Comparison of ENCODE assay signal across 9 cellular contexts in the genomic region with DNA sequence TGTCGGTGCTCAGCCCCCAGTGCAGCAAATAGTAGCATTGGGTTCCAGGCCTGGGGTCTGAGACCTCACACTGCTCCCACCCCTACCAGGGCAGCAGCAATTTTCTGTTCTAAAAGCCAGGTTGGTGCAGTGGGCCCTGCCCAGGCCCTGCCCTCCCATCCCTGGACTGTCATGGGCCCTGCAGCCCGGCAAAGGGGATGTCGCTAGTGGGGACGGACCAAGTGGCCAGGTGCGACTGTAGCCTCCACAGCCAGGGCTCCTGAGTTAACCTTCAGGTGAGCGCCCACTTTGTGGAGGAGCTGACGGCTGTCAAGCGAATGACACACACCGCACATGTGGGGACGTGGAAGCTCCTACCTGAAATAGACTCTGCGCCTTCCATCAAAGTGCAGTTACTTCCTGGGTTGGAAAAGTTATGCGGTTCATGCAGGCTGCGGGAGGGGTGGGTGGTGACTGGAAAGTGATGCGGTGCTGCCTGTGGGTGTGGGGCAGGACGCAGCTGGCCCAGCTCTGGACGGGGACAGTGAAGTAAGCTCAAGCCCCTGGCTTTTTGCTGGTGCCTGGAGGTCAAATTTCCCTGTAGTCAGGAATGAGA. TPM values are rescaled to one million over a fixed set of nuclear protein-coding genes. Genes with fewer than 3 reads are reported as not detected.
DNase-seq lines count a peak whose midpoint lies in the region; ATAC-seq, FAIRE-seq and TF ChIP-seq lines count a peak whose summit lies in the region.
"Had no signal": no experiment of that assay in that cellular context is flagged by ENCODE, and none has a peak within 500 bp of the region (broad histone marks: within the 10 kb centered on the region; RNA-seq: fewer than 3 reads in every experiment).

No MANE protein-coding gene starts in this region.

- no peaks in the 10 kb centered on the region for H3K9me3 Mint-ChIP-seq in MCF 10A (ENCODE audit: unreplicated experiment)

- intact Hi-C loops in MCF 10A (cut with micrococcal nuclease): loop anchor here (1.0 kb wide), 1 partner anchor 26 kb away; no protein-coding TSS in a partner anchor

- H3K4me3 ChIP-seq in A549 (peak overlapping the region; percentile 99), HUES48 (ENCODE audit: low read depth, low read length) (peak overlapping the region; percentile 14; the same call in 1 of the 2 replicates), mesendoderm (ENCODE audit: low read length) (no peak overlapping the region)

- CTCF ChIA-PET in A549 (lab: Yijun Ruan, JAX): interaction anchor here (0.8 to 13.1 kb wide), 7 partner anchors 10 to 613 kb away, joined by 3 to 143 read pairs (median 8); a partner anchor contains a TSS
- CTCF ChIA-PET in MCF 10A (lab: Yijun Ruan, JAX): interaction anchor here (0.7 to 1.1 kb wide), 2 partner anchors 10 to 59 kb away, joined by 3 to 4 read pairs; no protein-coding TSS in a partner anchor

- no peak for TF ChIP-seq POLR2A in A549 (IDR thresholded peaks at IDR 0.05; ENCODE audit: low read length)

- no TSS peak for BruUV-seq in MCF 10A (replicated peaks; lab: Mats Ljungman, UMichigan)

- no peak for FAIRE-seq in A549 (lab: Jason Lieb, UNC)

- no peak overlapping the region for H3K18ac ChIP-seq in mesendoderm (ENCODE audit: low read length)

- H3K56ac ChIP-seq in mesendoderm (ENCODE audit: low read length): peak overlapping the region; percentile 98

- peaks cover 29% of the 10 kb centered on the region for H3K4me1 Mint-ChIP-seq in MCF 10A (ENCODE audit: insufficient read depth, unreplicated experiment)

- H3K36me3 ChIP-seq in HUES48 (ENCODE audit: control insufficient read depth, insufficient read depth, low read length) (peaks cover 3% of the 10 kb centered on the region), mesendoderm (ENCODE audit: control insufficient read depth, insufficient read depth, low read length) (no peaks in the 10 kb centered on the region)

- no peak overlapping the region for H4K8ac ChIP-seq in mesendoderm (ENCODE audit: low read depth, low read length)

- H3K27me3 Mint-ChIP-seq in MCF 10A (ENCODE audit: insufficient read depth, unreplicated experiment): no peaks in the 10 kb centered on the region

- H3K27me3 ChIP-seq in HUES48 (ENCODE audit: control insufficient read depth, insufficient read depth, low read length): no peaks in the 10 kb centered on the region
- H3K27me3 ChIP-seq in mesendoderm (ENCODE audit: insufficient read depth, low read length, poor library complexity): no peaks in the 10 kb centered on the region

- no peak overlapping the region for H2BK120ac ChIP-seq in mesendoderm (ENCODE audit: low read depth, low read length)

- ATAC-seq in A549 (no peak), HG02970 (IDR thresholded peaks at IDR 0.05; ENCODE audit: low FRiP score, unreplicated experiment) (no peak), GM19395 (IDR thresholded peaks at IDR 0.05; ENCODE audit: unreplicated experiment) (no peak)

- H3K4me1 ChIP-seq in A549: peaks cover 80% of the 10 kb centered on the region
- H3K4me1 ChIP-seq in HUES48 (ENCODE audit: control insufficient read depth, insufficient read depth, low read length): peaks cover 45% of the 10 kb centered on the region
- H3K4me1 ChIP-seq in mesendoderm (ENCODE audit: control insufficient read depth, low read depth, low read length): peaks cover 17% of the 10 kb centered on the region

- 67% methylated on average over 16 of the region's 16 CpGs for WGBS in A549 (ENCODE audit: missing lambda C conversion rate)
- no CpG with 5 or more reads among the region's 16 CpGs for WGBS in mesendoderm (ENCODE audit: extremely low coverage, insufficient coverage, low lambda C conversion rate)

- DNase-seq in A549 (ENCODE audit: low read depth in 1 of 2, low spot score in 1 of 2) (no peak), MCF 10A (ENCODE audit: unreplicated experiment) (no peak), mesendoderm (no peak), NCI-H524 treated with DMSO at 0.1 percent for 48 hours (lab: John Stamatoyannopoulos, UW) (no peak), COR-L47 (lab: John Stamatoyannopoulos, UW) (no peak)
- DNase-seq: activated CD8-positive, alpha-beta memory T cell treated with anti-CD3 and anti-CD28 coated beads, Interleukin-2, amount 50 U/mL, for 4 hours had no signal

- no peaks in the 10 kb centered on the region for H3K9me3 ChIP-seq in A549
- H3K9me3 ChIP-seq in HUES48 (ENCODE audit: control insufficient read depth, insufficient read depth, low read length): no peaks in the 10 kb centered on the region

- H3K4me2 ChIP-seq in A549 (peak overlapping the region; percentile 86), mesendoderm (ENCODE audit: low read length) (peak overlapping the region; percentile 80)

- no peak overlapping the region for H3K4ac ChIP-seq in mesendoderm (ENCODE audit: low read depth, low read length)

- H2AK5ac ChIP-seq in mesendoderm (ENCODE audit: low read length): no peak overlapping the region

- peaks cover 6% of the 10 kb centered on the region for H3K36me3 Mint-ChIP-seq in MCF 10A (ENCODE audit: insufficient read depth, unreplicated experiment)

- POLR2A ChIA-PET in A549 (lab: Yijun Ruan, JAX) (no interaction called here), MCF 10A (lab: Yijun Ruan, JAX) (interaction anchor here (1.1 to 5.1 kb wide), 2 partner anchors 12 kb away, joined by 3 to 60 read pairs; no protein-coding TSS in a partner anchor)

- H3K23ac ChIP-seq in mesendoderm (ENCODE audit: low read length): no peak overlapping the region

- no peak overlapping the region for H2BK15ac ChIP-seq in mesendoderm (replicated peaks; ENCODE audit: low read depth)

- peaks cover 44% of the 10 kb centered on the region for H3K79me2 ChIP-seq in mesendoderm (ENCODE audit: control insufficient read depth, insufficient read depth, low read length)

- no peak for TF ChIP-seq RAD21 in A549 (conservative IDR thresholded peaks at IDR 0.05 in 1 of 2, IDR thresholded peaks at IDR 0.05 in 1 of 2)

- H2BK5ac ChIP-seq in mesendoderm (ENCODE audit: low read length): no peak overlapping the region

- H3K27ac ChIP-seq in A549: peak overlapping the region; percentile 98
- H3K27ac ChIP-seq in HUES48 (ENCODE audit: low read depth, low read length): no peak overlapping the region
- H3K27ac ChIP-seq in mesendoderm (ENCODE audit: low read depth, low read length): no peak overlapping the region

- H4K5ac ChIP-seq in mesendoderm (ENCODE audit: low read length): no peak overlapping the region

- H3K9ac ChIP-seq in HUES48 (ENCODE audit: low read depth, low read length) (no peak overlapping the region), mesendoderm (ENCODE audit: low read length) (peak overlapping the region; percentile 83)

- H3K79me1 ChIP-seq in mesendoderm (ENCODE audit: low read length): peaks cover 33% of the 10 kb centered on the region

- peak overlapping the region; percentile 76 for H3K4me3 Mint-ChIP-seq in MCF 10A (ENCODE audit: unreplicated experiment)

- H3K27ac Mint-ChIP-seq in MCF 10A (ENCODE audit: low read depth, unreplicated experiment): no peak overlapping the region

- no peak for TF ChIP-seq CTCF in A549 (IDR thresholded peaks at IDR 0.05)
- TF ChIP-seq CTCF in MCF 10A (IDR thresholded peaks at IDR 0.05; ENCODE audit: unreplicated experiment): no peak

- no peak for TF ChIP-seq EP300 in A549 (IDR thresholded peaks at IDR 0.05)

TF ChIP-seq in A549, 52 proteins besides CTCF, POLR2A, EP300 and RAD21 (continues in another document):
- TF ChIP-seq EHF (CRISPR knock-in tag; IDR thresholded peaks at IDR 0.05): no peak
- no peak for TF ChIP-seq HOXA7 (CRISPR knock-in tag; IDR thresholded peaks at IDR 0.05)
- TF ChIP-seq, protein P1, sequence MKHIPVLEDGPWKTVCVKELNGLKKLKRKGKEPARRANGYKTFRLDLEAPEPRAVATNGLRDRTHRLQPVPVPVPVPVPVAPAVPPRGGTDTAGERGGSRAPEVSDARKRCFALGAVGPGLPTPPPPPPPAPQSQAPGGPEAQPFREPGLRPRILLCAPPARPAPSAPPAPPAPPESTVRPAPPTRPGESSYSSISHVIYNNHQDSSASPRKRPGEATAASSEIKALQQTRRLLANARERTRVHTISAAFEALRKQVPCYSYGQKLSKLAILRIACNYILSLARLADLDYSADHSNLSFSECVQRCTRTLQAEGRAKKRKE (CRISPR knock-in tag; IDR thresholded peaks at IDR 0.05; ENCODE audit: low read depth): no peak
- TF ChIP-seq HEYL (CRISPR knock-in tag; IDR thresholded peaks at IDR 0.05): no peak
- TF ChIP-seq ZSCAN20 (CRISPR knock-in tag; IDR thresholded peaks at IDR 0.05): no peak
- TF ChIP-seq POLR2AphosphoS2 (conservative IDR thresholded peaks at IDR 0.05; ENCODE audit: low read length): no peak
- TF ChIP-seq RNF2 (IDR thresholded peaks at IDR 0.05; ENCODE audit: borderline replicate concordance, low read depth): no peak
- TF ChIP-seq, protein P2, sequence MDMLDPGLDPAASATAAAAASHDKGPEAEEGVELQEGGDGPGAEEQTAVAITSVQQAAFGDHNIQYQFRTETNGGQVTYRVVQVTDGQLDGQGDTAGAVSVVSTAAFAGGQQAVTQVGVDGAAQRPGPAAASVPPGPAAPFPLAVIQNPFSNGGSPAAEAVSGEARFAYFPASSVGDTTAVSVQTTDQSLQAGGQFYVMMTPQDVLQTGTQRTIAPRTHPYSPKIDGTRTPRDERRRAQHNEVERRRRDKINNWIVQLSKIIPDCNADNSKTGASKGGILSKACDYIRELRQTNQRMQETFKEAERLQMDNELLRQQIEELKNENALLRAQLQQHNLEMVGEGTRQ (IDR thresholded peaks at IDR 0.05): no peak
- no peak for TF ChIP-seq HOXB5 (CRISPR knock-in tag; IDR thresholded peaks at IDR 0.05)
- no peak for TF ChIP-seq FOSB (CRISPR knock-in tag; IDR thresholded peaks at IDR 0.05)
- TF ChIP-seq FOSL2 (IDR thresholded peaks at IDR 0.05): no peak
- no peak for TF ChIP-seq FOSL2 (CRISPR knock-in tag; IDR thresholded peaks at IDR 0.05)
- no peak for TF ChIP-seq CEBPB (IDR thresholded peaks at IDR 0.05)
- no peak for TF ChIP-seq RCOR1 (IDR thresholded peaks at IDR 0.05; ENCODE audit: low read depth, low read length)

RNA-seq across cellular contexts. Expression of a gene that starts 1.5 kb away (rescaled TPM):
- polyA plus RNA-seq in A549 (2011; rRNA removed) (23.6 and 24.7 TPM in 2 replicates), A549 (2017; fragmentation: RNase III; extraction: RNeasy Plus Mini Kit Qiagen cat#74134 plus additional on column Dnase treatment) (71.2 to 76.6 TPM (median 72.0 TPM) in 3 replicates)
- 68.4 and 94.0 TPM in 2 replicates for polyA plus RNA-seq in A549 (2012; cell fraction: cytosol; rRNA removed)
- polyA plus RNA-seq in A549 (2012; cell fraction: nucleus; rRNA removed): 224 and 375 TPM in 2 replicates
- 19.6 and 27.7 TPM in 2 replicates for polyA minus RNA-seq in A549 (2011; rRNA and poly(A)+ RNA removed)
- total RNA-seq in MCF 10A (2022): 91.6 and 102 TPM in 2 replicates
- 34.4 TPM for polyA plus RNA-seq in mesendoderm (2013, experiment 1 of 2)
- polyA plus RNA-seq in mesendoderm (2013, experiment 2 of 2): 34.6 TPM

RNA-seq across cellular contexts. Expression of a gene that starts 33.1 kb away (rescaled TPM):
- 8.8 and 10.1 TPM in 2 replicates for polyA plus RNA-seq in A549 (2011; rRNA removed)
- polyA plus RNA-seq in A549 (2012; cell fraction: cytosol; rRNA removed): 6.0 and 6.2 TPM in 2 replicates
- polyA plus RNA-seq in A549 (2012; cell fraction: nucleus; rRNA removed): 17.9 and 19.6 TPM in 2 replicates
- polyA plus RNA-seq in A549 (2017; fragmentation: RNase III; extraction: RNeasy Plus Mini Kit Qiagen cat#74134 plus additional on column Dnase treatment): 6.2 to 8.3 TPM (median 7.4 TPM) in 3 replicates
- polyA minus RNA-seq in A549 (2011; rRNA and poly(A)+ RNA removed): 6.5 and 9.5 TPM in 2 replicates
- 2.9 and 5.2 TPM in 2 replicates for total RNA-seq in MCF 10A (2022)
- 2.0 TPM for polyA plus RNA-seq in mesendoderm (2013, experiment 1 of 2)
- polyA plus RNA-seq in mesendoderm (2013, experiment 2 of 2): 2.1 TPM

Comparison
In these comparisons a context has a peak if more than half of its experiments do, and no peak if none do; other contexts are left out.
1. H3K27ac ChIP-seq: peak in A549 (2 of 2); none in HUES48 (single experiment) and mesendoderm (single experiment).